In genomic region chr11:58592760-58593472, GRCh38 we compare ENCODE assay signal across 8 cellular contexts. TPM values are rescaled to one million over a fixed set of nuclear protein-coding genes. Genes with fewer than 3 reads are reported as not detected.
A peak's percentile ranks its signal among the peaks of the same experiment; 100 is the strongest.
DNase-seq lines count a peak whose midpoint lies in the region; ATAC-seq and TF ChIP-seq lines count a peak whose summit lies in the region.
"Had no signal": no experiment of that assay in that cellular context is flagged by ENCODE, and none has a peak within 500 bp of the region (broad histone marks: within the 10 kb centered on the region; RNA-seq: fewer than 3 reads in every experiment).

No MANE protein-coding gene starts in this region.

- POLR2A ChIA-PET in Caco-2 (lab: Charles Lee), result no interaction called here

- intact Hi-C loops in Caco-2 (cut with micrococcal nuclease; ENCODE audit: unreplicated experiment) (no loop called here), mucosa of descending colon (cut with DNase I, micrococcal nuclease) (no loop called here)

- no peaks in the 10 kb centered on the region for H3K36me3 ChIP-seq in Caco-2 (ENCODE audit: control insufficient read depth, insufficient read depth, low read length)
- H3K36me3 ChIP-seq in mucosa of descending colon (ENCODE audit: low read depth), result no peaks in the 10 kb centered on the region

- no TSS peak for BruUV-seq in Caco-2 (replicated peaks; lab: Mats Ljungman, UMichigan)

- peaks cover 38% of the 10 kb centered on the region for H3K36me3 Mint-ChIP-seq in Caco-2 (ENCODE audit: insufficient read depth, unreplicated experiment)
- H3K36me3 Mint-ChIP-seq in activated T-cell treated with anti-CD3 and anti-CD28 coated beads, Interleukin-2, amount 50 U/mL, for 4 hours (ENCODE audit: insufficient read depth), result peaks cover 25% of the 10 kb centered on the region

- no peaks in the 10 kb centered on the region for H3K27me3 Mint-ChIP-seq in Caco-2 (ENCODE audit: insufficient read depth, unreplicated experiment)
- no peaks in the 10 kb centered on the region for H3K27me3 Mint-ChIP-seq in activated T-cell treated with anti-CD3 and anti-CD28 coated beads, Interleukin-2, amount 50 U/mL, for 4 hours (ENCODE audit: low read depth)

- peak overlapping the region; percentile 7 for H3K27ac Mint-ChIP-seq in Caco-2 (ENCODE audit: unreplicated experiment)

- H3K4me1 ChIP-seq in Caco-2 (peaks cover 3% of the 10 kb centered on the region; the same call in 1 of the 2 replicates), mucosa of descending colon (ENCODE audit: low read depth) (peaks cover 41% of the 10 kb centered on the region)

- peaks cover 18% of the 10 kb centered on the region for H3K4me1 Mint-ChIP-seq in Caco-2 (ENCODE audit: low read depth, unreplicated experiment)
- H3K4me1 Mint-ChIP-seq in activated T-cell treated with anti-CD3 and anti-CD28 coated beads, Interleukin-2, amount 50 U/mL, for 4 hours (ENCODE audit: low read depth), result peaks cover 66% of the 10 kb centered on the region

- H3K9me3 ChIP-seq in Caco-2 (no peaks in the 10 kb centered on the region), mucosa of descending colon (no peaks in the 10 kb centered on the region)

- no peak for DNase-seq in Caco-2
- DNase-seq in activated T-cell treated with anti-CD3 and anti-CD28 coated beads, Interleukin-2, amount 50 U/mL, for 4 hours, result peak; percentile 51
- peak in 2 of 3 donors; percentile 60 to 72 for DNase-seq in mucosa of descending colon
- no peak for DNase-seq in NCI-H187 (lab: John Stamatoyannopoulos, UW)
- DNase-seq: DND-41 had no signal

- no peaks in the 10 kb centered on the region for H3K27me3 ChIP-seq in Caco-2 (replicated peaks; ENCODE audit: control insufficient read depth, insufficient read depth, low read length)

- no peaks in the 10 kb centered on the region for H3K9me3 Mint-ChIP-seq in Caco-2 (ENCODE audit: unreplicated experiment)
- no peaks in the 10 kb centered on the region for H3K9me3 Mint-ChIP-seq in activated T-cell treated with anti-CD3 and anti-CD28 coated beads, Interleukin-2, amount 50 U/mL, for 4 hours

- TF ChIP-seq CTCF in Caco-2 (IDR thresholded peaks at IDR 0.05; ENCODE audit: insufficient read depth in 1 of 2, low read depth in 1 of 2, low read length in 1 of 2, severe bottlenecking in 1 of 2, unreplicated experiment in 1 of 2) (no peak), mucosa of descending colon (IDR thresholded peaks at IDR 0.05) (no peak)

- peak; percentile 47 for ATAC-seq in HG02678 (IDR thresholded peaks at IDR 0.05; ENCODE audit: unreplicated experiment)
- peak; percentile 93 for ATAC-seq in activated T-cell treated with anti-CD3 and anti-CD28 coated beads, Interleukin-2, amount 50 U/mL, for 4 hours
- ATAC-seq in mucosa of descending colon, result peak; percentile 85
- ATAC-seq in HG03175 (IDR thresholded peaks at IDR 0.05; ENCODE audit: unreplicated experiment), result no peak
- ATAC-seq in HG02642 (IDR thresholded peaks at IDR 0.05; ENCODE audit: poor library complexity, unreplicated experiment), result no peak

- no peak overlapping the region for H3K4me3 Mint-ChIP-seq in Caco-2 (ENCODE audit: unreplicated experiment)
- H3K4me3 Mint-ChIP-seq in activated T-cell treated with anti-CD3 and anti-CD28 coated beads, Interleukin-2, amount 50 U/mL, for 4 hours, result peak overlapping the region; percentile 3

- H3K4me3 ChIP-seq in Caco-2 (ENCODE audit: low read depth, low read length), result no peak overlapping the region
- H3K4me3 ChIP-seq in mucosa of descending colon, result no peak overlapping the region

- CTCF ChIA-PET in Caco-2 (lab: Charles Lee), result no interaction called here

RNA-seq across cellular contexts. Expression of gene ZFP91, which starts 14.1 kb away (rescaled TPM):
- total RNA-seq in Caco-2 (2022) (37.5 and 40.6 TPM in 2 replicates), mucosa of descending colon (10 to 100 TPM; 70.0 to 93.9 (median 75.3) TPM)
- total RNA-seq in activated T-cell treated with anti-CD3 and anti-CD28 coated beads, Interleukin-2, amount 50 U/mL, for 4 hours, result 10 to 100 TPM; 54.8 to 60.4 (median 54.9) TPM

RNA-seq across cellular contexts. Expression of gene LPXN, which starts 17.3 kb away (rescaled TPM):
- total RNA-seq in Caco-2 (2022) (1.8 and 2.1 TPM in 2 replicates), mucosa of descending colon (10 to 100 TPM; 10.7 to 20.1 (median 12.7) TPM)
- 100 to 1,000 TPM; 102 to 116 (median 115) TPM for total RNA-seq in activated T-cell treated with anti-CD3 and anti-CD28 coated beads, Interleukin-2, amount 50 U/mL, for 4 hours

RNA-seq across cellular contexts. Expression of gene CNTF, which starts 29.5 kb away (rescaled TPM):
- total RNA-seq in Caco-2 (2022) (3.3 and 3.6 TPM in 2 replicates), mucosa of descending colon (1 to 10 TPM; 2.0 to 2.6 (median 2.5) TPM)
- 1 to 10 TPM; 3.5 to 4.3 (median 3.6) TPM for total RNA-seq in activated T-cell treated with anti-CD3 and anti-CD28 coated beads, Interleukin-2, amount 50 U/mL, for 4 hours

Comparison
In these comparisons a context has a peak if more than half of its experiments do, and no peak if none do; other contexts are left out.
1. DNase-seq: peak in activated T-cell treated with anti-CD3 and anti-CD28 coated beads, Interleukin-2, amount 50 U/mL, for 4 hours (single experiment) and mucosa of descending colon (2 of 3); none in Caco-2 (0 of 2) and NCI-H187 (0 of 2).
2. ATAC-seq: peak in HG02678 (single experiment), activated T-cell treated with anti-CD3 and anti-CD28 coated beads, Interleukin-2, amount 50 U/mL, for 4 hours (2 of 2) and mucosa of descending colon (single experiment); none in HG03175 (single experiment) and HG02642 (single experiment).
3. RNA of gene LPXN, which starts 17.3 kb away (total RNA-seq): 102 to 116 TPM in activated T-cell treated with anti-CD3 and anti-CD28 coated beads, Interleukin-2, amount 50 U/mL, for 4 hours; 10.7 to 20.1 TPM in mucosa of descending colon and 1.8 to 2.1 TPM in Caco-2; every median in the first group is over 4 times any median in the second.